Comparison of ENCODE assay signal across 1 cellular context in genomic region chr17:75459590-75460267, GRCh38.
TF ChIP-seq lines count a peak whose summit lies in the region.

No MANE protein-coding gene starts in this region.

TF ChIP-seq in HEK293, 187 proteins besides CTCF, POLR2A, EP300 and RAD21 (continued from another document):
- TF ChIP-seq, protein P1, sequence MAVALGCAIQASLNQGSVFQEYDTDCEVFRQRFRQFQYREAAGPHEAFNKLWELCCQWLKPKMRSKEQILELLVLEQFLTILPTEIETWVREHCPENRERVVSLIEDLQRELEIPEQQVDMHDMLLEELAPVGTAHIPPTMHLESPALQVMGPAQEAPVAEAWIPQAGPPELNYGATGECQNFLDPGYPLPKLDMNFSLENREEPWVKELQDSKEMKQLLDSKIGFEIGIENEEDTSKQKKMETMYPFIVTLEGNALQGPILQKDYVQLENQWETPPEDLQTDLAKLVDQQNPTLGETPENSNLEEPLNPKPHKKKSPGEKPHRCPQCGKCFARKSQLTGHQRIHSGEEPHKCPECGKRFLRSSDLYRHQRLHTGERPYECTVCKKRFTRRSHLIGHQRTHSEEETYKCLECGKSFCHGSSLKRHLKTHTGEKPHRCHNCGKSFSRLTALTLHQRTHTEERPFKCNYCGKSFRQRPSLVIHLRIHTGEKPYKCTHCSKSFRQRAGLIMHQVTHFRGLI (tag by site-specific recombination; IDR thresholded peaks at IDR 0.05) = peak; percentile 49; the same call in 1 of the 2 replicates
- no peak for TF ChIP-seq ZNF211 (tag by site-specific recombination; IDR thresholded peaks at IDR 0.05; ENCODE audit: low read depth)
